ENCODE assay signal across 17 cellular contexts in the genomic region with DNA sequence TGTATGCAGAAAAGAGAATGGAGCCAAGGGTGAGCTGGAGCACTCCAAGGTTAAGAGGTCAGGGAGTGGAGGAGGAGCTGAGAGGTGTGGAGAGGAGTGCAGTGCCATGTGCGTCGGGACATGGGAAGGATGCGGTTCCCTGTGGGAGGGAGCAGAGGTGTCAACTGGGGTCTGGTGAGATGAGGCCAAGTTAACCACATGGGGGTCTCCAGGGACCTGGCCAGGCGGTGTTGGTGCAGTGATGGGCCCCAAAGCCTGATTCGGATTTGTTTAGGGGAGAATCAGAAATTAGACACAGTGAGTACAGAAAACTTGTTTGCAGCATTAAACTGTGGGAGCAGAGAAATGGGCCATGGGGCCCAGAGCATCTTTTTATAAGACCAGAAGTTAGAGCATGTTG.
"Had no signal": no experiment of that assay in that cellular context is flagged by ENCODE, and none has a peak within 500 bp of the region (broad histone marks: within the 10 kb centered on the region; RNA-seq: fewer than 3 reads in every experiment).

No MANE protein-coding gene starts in this region.

- H3K36me3 ChIP-seq: colonic mucosa, esophagus squamous epithelium, gastroesophageal sphincter, transverse colon had no signal

- H3K27ac Mint-ChIP-seq: immature natural killer cell; stimulated activated naive B cell treated with anti-CD40 and anti-IgM and Interleukin-4, amounts not matched to agents 10 μg/mL and 1 μg/mL and 100 μg/mL, for 72 hours; stimulated activated naive CD8-positive, alpha-beta T cell treated with anti-CD3 and anti-CD28 coated beads, Interleukin-15, amount 100 ng/mL, for 72 hours had no signal

- H3K4me1 Mint-ChIP-seq: immature natural killer cell; stimulated activated naive B cell treated with anti-CD40 and anti-IgM and Interleukin-4, amounts not matched to agents 10 μg/mL and 1 μg/mL and 100 μg/mL, for 72 hours had no signal

- ATAC-seq: gastroesophageal sphincter; naive thymus-derived CD8-positive, alpha-beta T cell; stimulated activated naive B cell treated with anti-CD40 and anti-IgM and Interleukin-4, amounts not matched to agents 10 μg/mL and 1 μg/mL and 100 μg/mL, for 72 hours had no signal

- H3K4me3 Mint-ChIP-seq: immature natural killer cell; naive thymus-derived CD8-positive, alpha-beta T cell; neural crest cell; stimulated activated naive B cell treated with anti-CD40 and anti-IgM and Interleukin-4, amounts not matched to agents 10 μg/mL and 1 μg/mL and 100 μg/mL, for 72 hours; stimulated activated naive CD8-positive, alpha-beta T cell treated with anti-CD3 and anti-CD28 coated beads, Interleukin-15, amount 100 ng/mL, for 72 hours had no signal

- DNase-seq: colonic mucosa; dermis blood vessel endothelial cell; esophagus squamous epithelium; foreskin fibroblast; glutamatergic neuron; immature natural killer cell; naive thymus-derived CD8-positive, alpha-beta T cell; posterior cingulate gyrus; stimulated activated CD4-positive, alpha-beta T cell treated with anti-CD3 and anti-CD28 coated beads, Interleukin-2, amount 100 ng/mL, for 24 hours; stimulated activated CD4-positive, alpha-beta T cell treated with anti-CD3 and anti-CD28 coated beads, Interleukin-4, amount 100 ng/mL, for 4 hours; stimulated activated naive B cell treated with anti-CD40 and anti-IgM and Interleukin-4, amounts not matched to agents 10 μg/mL and 1 μg/mL and 100 μg/mL, for 72 hours; stimulated activated naive CD8-positive, alpha-beta T cell treated with anti-CD3 and anti-CD28 coated beads, Interleukin-15, amount 100 ng/mL, for 72 hours; testis; transverse colon had no signal

- H3K9me3 ChIP-seq: colonic mucosa, esophagus squamous epithelium, gastroesophageal sphincter, testis, transverse colon had no signal

- H3K27ac ChIP-seq: colonic mucosa, skin epidermis, testis, transverse colon had no signal

- H3K9me3 Mint-ChIP-seq: immature natural killer cell; naive thymus-derived CD8-positive, alpha-beta T cell; neural crest cell; stimulated activated naive B cell treated with anti-CD40 and anti-IgM and Interleukin-4, amounts not matched to agents 10 μg/mL and 1 μg/mL and 100 μg/mL, for 72 hours; stimulated activated naive CD8-positive, alpha-beta T cell treated with anti-CD3 and anti-CD28 coated beads, Interleukin-15, amount 100 ng/mL, for 72 hours had no signal

- H3K4me1 ChIP-seq: colonic mucosa, testis had no signal

- H3K27me3 ChIP-seq: colonic mucosa, esophagus squamous epithelium, gastroesophageal sphincter, testis, transverse colon had no signal

- H3K27me3 Mint-ChIP-seq: naive thymus-derived CD8-positive, alpha-beta T cell; stimulated activated naive B cell treated with anti-CD40 and anti-IgM and Interleukin-4, amounts not matched to agents 10 μg/mL and 1 μg/mL and 100 μg/mL, for 72 hours; stimulated activated naive CD8-positive, alpha-beta T cell treated with anti-CD3 and anti-CD28 coated beads, Interleukin-15, amount 100 ng/mL, for 72 hours had no signal

- H3K36me3 Mint-ChIP-seq: stimulated activated naive B cell treated with anti-CD40 and anti-IgM and Interleukin-4, amounts not matched to agents 10 μg/mL and 1 μg/mL and 100 μg/mL, for 72 hours had no signal

- H3K4me3 ChIP-seq: colonic mucosa, esophagus squamous epithelium, gastroesophageal sphincter, skin epidermis, testis, transverse colon had no signal
